In the genomic region with DNA sequence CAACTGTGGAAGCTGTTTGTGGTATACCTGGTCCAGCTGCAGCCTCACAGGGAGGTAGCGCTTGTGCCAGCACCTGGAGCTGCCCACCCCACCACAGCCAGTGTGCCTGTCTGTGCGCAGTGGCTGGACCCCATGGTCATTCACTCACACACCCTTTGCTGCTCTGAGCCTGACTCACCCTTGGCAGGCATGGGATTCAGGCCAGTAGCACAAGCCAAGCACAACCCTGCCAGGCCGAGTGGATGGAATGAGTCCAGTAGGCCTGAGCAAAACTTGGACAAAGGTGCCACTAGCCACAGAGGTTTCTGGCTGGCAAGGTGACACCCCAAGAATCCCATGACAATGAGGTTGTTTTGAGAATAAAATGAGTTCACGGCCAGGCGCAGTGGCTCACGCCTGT, we compare ENCODE assay signal across 18 cellular contexts. TPM values are rescaled to one million over a fixed set of nuclear protein-coding genes. Genes with fewer than 3 reads are reported as not detected.
A peak's percentile ranks its signal among the peaks of the same experiment; 100 is the strongest.
DNase-seq lines count a peak whose midpoint lies in the region; ATAC-seq and TF ChIP-seq lines count a peak whose summit lies in the region.
"Had no signal": no experiment of that assay in that cellular context is flagged by ENCODE, and none has a peak within 500 bp of the region (broad histone marks: within the 10 kb centered on the region; RNA-seq: fewer than 3 reads in every experiment).

No MANE protein-coding gene starts in this region.

- CTCF ChIA-PET in activated CD4-positive, alpha-beta T cell treated with anti-CD3 and anti-CD28 coated beads for 36 hours (lab: Charles Lee) = no interaction called here
- CTCF ChIA-PET in GM10248 (lab: Yijun Ruan, JAX) = interaction anchor here (1.2 kb wide), 1 partner anchor 17 kb away, joined by 3 read pairs; no protein-coding TSS in a partner anchor

- no peak overlapping the region for H3K4me3 Mint-ChIP-seq in activated CD4-positive, alpha-beta T cell treated with anti-CD3 and anti-CD28 coated beads for 36 hours

- no peaks in the 10 kb centered on the region for H3K27me3 Mint-ChIP-seq in activated CD4-positive, alpha-beta T cell treated with anti-CD3 and anti-CD28 coated beads for 36 hours

- no peak overlapping the region for H2BK15ac ChIP-seq in mesenchymal stem cell (ENCODE audit: low read depth, poor library complexity, severe bottlenecking)

- H3K27me3 ChIP-seq in right atrium auricular region (no peaks in the 10 kb centered on the region), heart right ventricle (no peaks in the 10 kb centered on the region), mesenchymal stem cell (ENCODE audit: control insufficient read depth in 1 of 2, insufficient read depth in 1 of 2, low read length in 2 of 2) (no peaks in the 10 kb centered on the region)

- peak overlapping the region; percentile 68 for H4K91ac ChIP-seq in mesenchymal stem cell (ENCODE audit: low read length)

- no peak overlapping the region for H3K27ac ChIP-seq in right atrium auricular region
- H3K27ac ChIP-seq in heart right ventricle = peak overlapping the region in 3 of 10 donors; percentile 26 to 56 (median 48)
- no peak overlapping the region for H3K27ac ChIP-seq in mesenchymal stem cell (ENCODE audit: low read length, poor library complexity, severe bottlenecking)
- no peak overlapping the region for H3K27ac ChIP-seq in substantia nigra (ENCODE audit: low read depth, low read length, poor library complexity, severe bottlenecking)
- H3K27ac ChIP-seq: A549, PC-9 had no signal

- H3K79me1 ChIP-seq in mesenchymal stem cell (replicated peaks; ENCODE audit: low read length, poor library complexity, severe bottlenecking) = no peaks in the 10 kb centered on the region

- 72 to 78% methylated on average over 6 of the region's 6 CpGs for WGBS in heart right ventricle, 2 donors
- 92% methylated on average over 6 of the region's 6 CpGs for WGBS in mesenchymal stem cell

- no peak overlapping the region for H2AFZ ChIP-seq in mesenchymal stem cell (ENCODE audit: low read depth, low read length)
- H2AFZ ChIP-seq: PC-9 had no signal

- H4K8ac ChIP-seq in mesenchymal stem cell (ENCODE audit: low read length) = no peak overlapping the region

- H2BK12ac ChIP-seq in mesenchymal stem cell (ENCODE audit: low read length in 2 of 2) = no peak overlapping the region

- H3K36me3 ChIP-seq in right atrium auricular region (no peaks in the 10 kb centered on the region), heart right ventricle (no peaks in the 10 kb centered on the region), mesenchymal stem cell (ENCODE audit: control insufficient read depth in 1 of 2, insufficient read depth in 2 of 2, low read depth in 1 of 2, low read length in 2 of 2) (no peaks in the 10 kb centered on the region)

- POLR2A ChIA-PET in activated CD4-positive, alpha-beta T cell treated with anti-CD3 and anti-CD28 coated beads for 36 hours (lab: Charles Lee) = no interaction called here
- POLR2A ChIA-PET in GM10248 (lab: Yijun Ruan, JAX) = no interaction called here

- H3K4me3 ChIP-seq in right atrium auricular region = no peak overlapping the region
- H3K4me3 ChIP-seq in heart right ventricle = no peak overlapping the region
- no peak overlapping the region for H3K4me3 ChIP-seq in mesenchymal stem cell (ENCODE audit: insufficient read depth in 1 of 2, low read depth in 1 of 2, low read length in 2 of 2)
- H3K4me3 ChIP-seq: A549, GM12878, PC-9 had no signal

- ATAC-seq in Right ventricle myocardium superior (ENCODE audit: poor library complexity) = peak; percentile 94
- ATAC-seq in heart right ventricle = peak; percentile 81 to 98 (median 90)
- ATAC-seq in activated CD4-positive, alpha-beta T cell treated with anti-CD3 and anti-CD28 coated beads for 36 hours = no peak
- ATAC-seq: GM12878, HCT116 had no signal

- H3K14ac ChIP-seq in mesenchymal stem cell (ENCODE audit: low read length in 2 of 2) = no peak overlapping the region

- H3K4me2 ChIP-seq in mesenchymal stem cell (ENCODE audit: low read length, poor library complexity, severe bottlenecking) = no peak overlapping the region
- H3K4me2 ChIP-seq: A549, PC-9 had no signal

- no peak overlapping the region for H3K9ac ChIP-seq in mesenchymal stem cell (ENCODE audit: low read length)

- no peak overlapping the region for H3K23ac ChIP-seq in mesenchymal stem cell (ENCODE audit: low read length in 2 of 2)

- no peaks in the 10 kb centered on the region for H3K36me3 Mint-ChIP-seq in activated CD4-positive, alpha-beta T cell treated with anti-CD3 and anti-CD28 coated beads for 36 hours (ENCODE audit: low read depth)

- H3K27ac Mint-ChIP-seq in activated CD4-positive, alpha-beta T cell treated with anti-CD3 and anti-CD28 coated beads for 36 hours = no peak overlapping the region

- no peak overlapping the region for H2BK5ac ChIP-seq in mesenchymal stem cell (ENCODE audit: low read depth, low read length, poor library complexity, severe bottlenecking)

- H3K9me3 ChIP-seq in right atrium auricular region (no peaks in the 10 kb centered on the region), heart right ventricle (no peaks in the 10 kb centered on the region), mesenchymal stem cell (ENCODE audit: control insufficient read depth, low read length) (no peaks in the 10 kb centered on the region)
- H3K9me3 ChIP-seq: A549, Caco-2 had no signal

- H3K4me1 Mint-ChIP-seq in activated CD4-positive, alpha-beta T cell treated with anti-CD3 and anti-CD28 coated beads for 36 hours = no peaks in the 10 kb centered on the region

- H3K9me3 Mint-ChIP-seq in activated CD4-positive, alpha-beta T cell treated with anti-CD3 and anti-CD28 coated beads for 36 hours (ENCODE audit: low read depth) = no peaks in the 10 kb centered on the region

- DNase-seq in Right ventricle myocardium superior (peak; percentile 69), right atrium auricular region (ENCODE audit: low spot score) (no peak), heart right ventricle (peak; percentile 46 to 55), mesenchymal stem cell (no peak), substantia nigra (lab: John Stamatoyannopoulos, UW) (peak in 26 of 49 donors; percentile 5 to 60 (median 18)), GM10248 (ENCODE audit: extremely low spot score) (no peak)
- DNase-seq in activated CD4-positive, alpha-beta T cell treated with anti-CD3 and anti-CD28 coated beads for 36 hours = no peak
- no peak for DNase-seq in activated effector memory CD4-positive, alpha-beta T cell treated with Interleukin-2 at 50 U/mL for 16 hours
- DNase-seq: Caco-2, DMS53, IMR-90, NCI-H1436 treated with DMSO at 0.1 percent for 48 hours, NCI-H345, NCI-H526 treated with DMSO at 0.1 percent for 48 hours, PC-9 had no signal

- intact Hi-C loops in Right ventricle myocardium superior (cut with DNase I) = no loop called here
- intact Hi-C loops in heart right ventricle (cut with DNase I) = no loop called here
- intact Hi-C loops in activated CD4-positive, alpha-beta T cell treated with anti-CD3 and anti-CD28 coated beads for 36 hours (cut with DNase I, micrococcal nuclease) = no loop called here

- no peak overlapping the region for H3K4ac ChIP-seq in mesenchymal stem cell (ENCODE audit: low read depth in 1 of 2, low read length in 2 of 2)

- no peak overlapping the region for H2AK5ac ChIP-seq in mesenchymal stem cell (ENCODE audit: low read length, severe bottlenecking)

- no peak overlapping the region for H2BK120ac ChIP-seq in mesenchymal stem cell (ENCODE audit: low read depth, low read length)

- no peak overlapping the region for H3K18ac ChIP-seq in mesenchymal stem cell (ENCODE audit: low read depth in 1 of 2, low read length in 2 of 2)

- no peak for TF ChIP-seq CTCF in right atrium auricular region (IDR thresholded peaks at IDR 0.05)
- TF ChIP-seq CTCF in heart right ventricle (IDR thresholded peaks at IDR 0.05) = no peak
- TF ChIP-seq CTCF in GM10248 (IDR thresholded peaks at IDR 0.05; ENCODE audit: control extremely low read depth, extremely low read depth, low read depth, missing control alignments) = no peak

- H3K4me1 ChIP-seq in right atrium auricular region (peaks cover 0 to 5% of the 10 kb centered on the region in 2 donors), heart right ventricle (peaks cover 0 to 18% (median 0%) of the 10 kb centered on the region in 9 donors), mesenchymal stem cell (ENCODE audit: control insufficient read depth, insufficient read depth, low read depth, low read length) (no peaks in the 10 kb centered on the region)
- H3K4me1 ChIP-seq: A549, Caco-2 had no signal

RNA-seq across cellular contexts. Expression of a gene that starts 19.0 kb away (rescaled TPM):
- 13.4 TPM for total RNA-seq in Right ventricle myocardium superior
- 1 to 10 TPM; 7.3 to 8.9 TPM for total RNA-seq in right atrium auricular region
- total RNA-seq in heart right ventricle = 10 to 100 TPM in 8 of 10 donors, 1 to 10 TPM in 2; 9.4 to 17.3 (median 10.2) TPM
- polyA plus RNA-seq in heart right ventricle = 1 to 10 TPM; 6.7 to 6.8 TPM
- polyA plus RNA-seq in mesenchymal stem cell (2013, experiment 1 of 2) = 6.7 TPM
- 7.4 TPM for polyA plus RNA-seq in mesenchymal stem cell (2013, experiment 2 of 2)
- 10 to 100 TPM; 12.8 to 13.1 TPM for total RNA-seq in activated CD4-positive, alpha-beta T cell treated with anti-CD3 and anti-CD28 coated beads for 36 hours

RNA-seq across cellular contexts. Expression of a gene that starts 19.3 kb away (rescaled TPM):
- 11.6 TPM for total RNA-seq in Right ventricle myocardium superior
- 10 to 100 TPM; 11.3 to 15.4 TPM for total RNA-seq in right atrium auricular region
- 10 to 100 TPM; 13.0 to 19.8 (median 15.6) TPM for total RNA-seq in heart right ventricle
- polyA plus RNA-seq in heart right ventricle = 10 to 100 TPM in 1 of 2 donors, 1 to 10 TPM in 1; 4.1 to 14.1 TPM
- 6.2 TPM for polyA plus RNA-seq in mesenchymal stem cell (2013, experiment 1 of 2)
- 6.8 TPM for polyA plus RNA-seq in mesenchymal stem cell (2013, experiment 2 of 2)
- 10 to 100 TPM; 14.7 to 16.0 TPM for total RNA-seq in activated CD4-positive, alpha-beta T cell treated with anti-CD3 and anti-CD28 coated beads for 36 hours

RNA-seq across cellular contexts. Expression of a gene that starts 42.6 kb away (rescaled TPM):
- 13.6 TPM for total RNA-seq in Right ventricle myocardium superior
- total RNA-seq in right atrium auricular region = 10 to 100 TPM in 1 of 2 donors, 1 to 10 TPM in 1; 9.6 to 11.8 TPM
- total RNA-seq in heart right ventricle = 10 to 100 TPM in 4 of 10 donors, 1 to 10 TPM in 6; 8.0 to 16.1 (median 9.8) TPM
- 10 to 100 TPM in 1 of 2 donors, 1 to 10 TPM in 1; 8.4 to 37.0 TPM for polyA plus RNA-seq in heart right ventricle
- polyA plus RNA-seq in mesenchymal stem cell (2013, experiment 1 of 2) = 38.9 TPM
- polyA plus RNA-seq in mesenchymal stem cell (2013, experiment 2 of 2) = 43.0 TPM
- 10 to 100 TPM; 26.1 to 27.6 TPM for total RNA-seq in activated CD4-positive, alpha-beta T cell treated with anti-CD3 and anti-CD28 coated beads for 36 hours

Comparison
In these comparisons a context has a peak if more than half of its experiments do, and no peak if none do; other contexts are left out.
1. DNase-seq: peak in Right ventricle myocardium superior (single experiment), heart right ventricle (2 of 2) and substantia nigra (26 of 49); none in right atrium auricular region (single experiment), mesenchymal stem cell (single experiment), activated CD4-positive, alpha-beta T cell treated with anti-CD3 and anti-CD28 coated beads for 36 hours (single experiment), activated effector memory CD4-positive, alpha-beta T cell treated with Interleukin-2 at 50 U/mL for 16 hours (single experiment) and GM10248 (single experiment).